11 cellular contexts compared by ENCODE assay signal in the genomic region with DNA sequence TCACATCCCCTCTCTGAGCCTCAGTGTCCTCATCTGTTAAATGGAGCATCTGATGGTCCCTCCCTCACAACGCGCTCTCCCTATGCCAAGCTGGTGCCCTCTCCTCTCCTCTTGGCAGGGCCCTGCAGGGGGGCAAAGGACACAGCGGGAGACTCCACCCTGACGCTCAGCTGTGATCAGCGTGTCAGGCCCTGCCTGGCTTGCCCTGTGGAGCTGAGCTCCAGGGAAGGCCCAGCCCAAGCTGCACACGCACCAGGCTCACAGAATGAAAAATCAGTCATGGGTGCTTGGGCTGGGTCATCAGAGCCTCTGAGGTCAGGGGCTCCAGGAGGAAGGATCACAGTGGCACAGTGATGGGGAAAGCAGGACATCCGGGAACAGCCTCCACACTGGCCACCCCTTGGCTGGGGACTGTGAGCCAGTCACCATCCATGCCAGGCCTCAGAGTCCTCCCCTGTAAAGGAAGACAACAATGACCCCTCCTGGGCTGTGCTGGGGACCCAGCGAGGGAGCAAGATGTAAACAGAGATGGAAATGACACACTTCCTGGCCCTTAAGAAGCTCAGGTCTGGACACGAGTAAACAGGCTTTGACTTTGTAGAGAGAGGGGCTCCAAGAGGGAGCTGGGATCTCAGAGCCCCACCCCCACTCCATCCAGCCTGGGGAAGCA. TPM values are rescaled to one million over a fixed set of nuclear protein-coding genes. Genes with fewer than 3 reads are reported as not detected.
DNase-seq lines count a peak whose midpoint lies in the region; ATAC-seq and TF ChIP-seq lines count a peak whose summit lies in the region.
"Had no signal": no experiment of that assay in that cellular context is flagged by ENCODE, and none has a peak within 500 bp of the region (broad histone marks: within the 10 kb centered on the region; RNA-seq: fewer than 3 reads in every experiment).

No MANE protein-coding gene starts in this region.

- H3K27me3 ChIP-seq in heart left ventricle: no peaks in the 10 kb centered on the region
- H3K27me3 ChIP-seq in trophoblast cell (ENCODE audit: insufficient read depth, low read length): no peaks in the 10 kb centered on the region
- H3K27me3 ChIP-seq: BLaER1 had no signal

- DNase-seq in Caki2 (ENCODE audit: low read depth) (peak; percentile 91), SW480 (ENCODE audit: low spot score) (peak; percentile 23), heart left ventricle (peak in 3 of 5 donors; percentile 31 to 54 (median 46)), trophoblast cell (no peak), cerebellum (ENCODE audit: low spot score) (no peak), occipital lobe (lab: John Stamatoyannopoulos, UW) (no peak), SK-N-DZ (ENCODE audit: low spot score) (no peak), NCI-H1092 (lab: John Stamatoyannopoulos, UW) (no peak)
- DNase-seq: mesendoderm, NCI-H2107 had no signal

- peak overlapping the region; percentile 46 to 88 (median 78) for H3K27ac ChIP-seq in heart left ventricle
- no peak overlapping the region for H3K27ac ChIP-seq in trophoblast cell (ENCODE audit: low read depth, low read length)
- H3K27ac ChIP-seq: BLaER1 had no signal

- no peak overlapping the region for H3K4ac ChIP-seq in trophoblast cell (ENCODE audit: low read depth, low read length)

- peak overlapping the region; percentile 9 for H2BK120ac ChIP-seq in trophoblast cell (ENCODE audit: insufficient read depth, low read length, poor library complexity)

- peak overlapping the region; percentile 34 for H4K91ac ChIP-seq in trophoblast cell (ENCODE audit: low read depth, low read length)

- intact Hi-C loops in heart left ventricle (cut with DNase I): no loop called here

- H3K18ac ChIP-seq in trophoblast cell (ENCODE audit: low read length): no peak overlapping the region

- TF ChIP-seq CTCF in heart left ventricle (IDR thresholded peaks at IDR 0.05): peak in 8 of 12 donors; percentile 14 to 30 (median 20)

- ATAC-seq in heart left ventricle: peak; percentile 26 to 75 (median 58)

- no peaks in the 10 kb centered on the region for H3K79me2 ChIP-seq in trophoblast cell (ENCODE audit: control insufficient read depth, insufficient read depth, low read length, poor library complexity)

- H4K12ac ChIP-seq in trophoblast cell (ENCODE audit: low read depth, low read length): no peak overlapping the region

- H2AFZ ChIP-seq in trophoblast cell (ENCODE audit: insufficient read depth, low read length, poor library complexity): no peak overlapping the region

- H2AK5ac ChIP-seq in trophoblast cell (ENCODE audit: low read length): peak overlapping the region; percentile 42

- H3K4me2 ChIP-seq in trophoblast cell (ENCODE audit: low read length): no peak overlapping the region
- H3K4me2 ChIP-seq: BLaER1 had no signal

- peak overlapping the region; percentile 16 for H3K14ac ChIP-seq in trophoblast cell (ENCODE audit: low read length)

- peak overlapping the region; percentile 39 for H4K8ac ChIP-seq in trophoblast cell (ENCODE audit: low read depth, low read length)

- no peak overlapping the region for H3K23ac ChIP-seq in trophoblast cell (ENCODE audit: low read length)

- H3K4me3 ChIP-seq in heart left ventricle (no peak overlapping the region), trophoblast cell (ENCODE audit: low read depth, low read length) (no peak overlapping the region)
- H3K4me3 ChIP-seq: BLaER1 had no signal

- H3K9ac ChIP-seq in trophoblast cell (ENCODE audit: low read length): no peak overlapping the region
- H3K9ac ChIP-seq: BLaER1 had no signal

- peaks cover 7% of the 10 kb centered on the region for H3K79me1 ChIP-seq in trophoblast cell (ENCODE audit: low read length)

- peaks cover 0 to 8% (median 2%) of the 10 kb centered on the region in 12 donors for H3K9me3 ChIP-seq in heart left ventricle
- no peaks in the 10 kb centered on the region for H3K9me3 ChIP-seq in trophoblast cell (ENCODE audit: insufficient read depth, low read depth, low read length)

- peak overlapping the region; percentile 20 for H2BK12ac ChIP-seq in trophoblast cell (ENCODE audit: low read length)

- H3K36me3 ChIP-seq in heart left ventricle: no peaks in the 10 kb centered on the region
- H3K36me3 ChIP-seq in trophoblast cell (ENCODE audit: control insufficient read depth in 1 of 2, insufficient read depth in 2 of 2, low read length in 2 of 2): no peaks in the 10 kb centered on the region
- H3K36me3 ChIP-seq: BLaER1 had no signal

- in situ Hi-C loops in Caki2 (cut with HindIII; ENCODE audit: low pct_unique_long_range_greater_than_20kb, low sequenced_read_pairs): no loop called here

- no peak for TF ChIP-seq POLR2A in heart left ventricle (IDR thresholded peaks at IDR 0.05)

- H3K4me1 ChIP-seq in heart left ventricle: peaks cover 5 to 81% (median 34%) of the 10 kb centered on the region in 12 donors
- peaks cover 18 to 24% of the 10 kb centered on the region in 2 experiments for H3K4me1 ChIP-seq in trophoblast cell (ENCODE audit: control insufficient read depth in 1 of 2, insufficient read depth in 2 of 2, low read length in 2 of 2)

- 67 to 73% (median 68%) methylated on average over 9 of the region's 9 CpGs for WGBS in heart left ventricle, 4 donors
- no CpG with 5 or more reads among the region's 9 CpGs for WGBS in trophoblast cell (ENCODE audit: extremely low coverage, insufficient coverage, insufficient read length)

- no peak overlapping the region for H2BK5ac ChIP-seq in trophoblast cell (ENCODE audit: low read depth, low read length, poor library complexity)

RNA-seq across cellular contexts. Expression of gene RPL3, which starts 36.6 kb away (rescaled TPM):
- total RNA-seq in Caki2 (2014; rRNA removed; shearing (Covaris generic); ENCODE audit: low replicate concordance): 5,144 and 5,940 TPM in 2 replicates
- 100 to 1,000 TPM; 237 to 911 (median 336) TPM for total RNA-seq in heart left ventricle
- 1,000 to 10,000 TPM in 1 of 2 donors, 100 to 1,000 TPM in 1; 329 to 1,765 TPM for polyA plus RNA-seq in heart left ventricle
- 1,456 and 1,519 TPM in 2 replicates for polyA plus RNA-seq in trophoblast cell (2013)
- total RNA-seq in cerebellum: 983 TPM
- 1,406 TPM for total RNA-seq in occipital lobe
- 2,027 and 2,185 TPM in 2 replicates for polyA plus RNA-seq in SK-N-DZ (2014; cell fraction: cytosol; rRNA removed)
- polyA plus RNA-seq in SK-N-DZ (2014; cell fraction: nucleus; rRNA removed): 1,397 and 1,558 TPM in 2 replicates

RNA-seq across cellular contexts. Expression of gene PDGFB, which starts 38.0 kb away (rescaled TPM):
- total RNA-seq in Caki2 (2014; rRNA removed; shearing (Covaris generic); ENCODE audit: low replicate concordance): 20.9 and 37.3 TPM in 2 replicates
- total RNA-seq in heart left ventricle (10 to 100 TPM; 15.2 to 43.7 (median 21.8) TPM), cerebellum (6.9 TPM), occipital lobe (2.5 TPM)
- polyA plus RNA-seq in heart left ventricle: 10 to 100 TPM in 1 of 2 donors, 1 to 10 TPM in 1; 9.0 to 21.3 TPM
- 16.2 and 16.3 TPM in 2 replicates for polyA plus RNA-seq in trophoblast cell (2013)
- 0.20 and 0.42 TPM in 2 replicates for polyA plus RNA-seq in SK-N-DZ (2014; cell fraction: cytosol; rRNA removed)
- polyA plus RNA-seq in SK-N-DZ (2014; cell fraction: nucleus; rRNA removed): 0.28 and 0.76 TPM in 2 replicates

Comparison
In these comparisons a context has a peak if more than half of its experiments do, and no peak if none do; other contexts are left out.
1. DNase-seq: peak in Caki2 (single experiment), SW480 (single experiment) and heart left ventricle (3 of 5); none in trophoblast cell (0 of 2), cerebellum (single experiment), occipital lobe (single experiment), SK-N-DZ (single experiment) and NCI-H1092 (single experiment).